Comparison of ENCODE assay signal across 1 cellular context in the genomic region with DNA sequence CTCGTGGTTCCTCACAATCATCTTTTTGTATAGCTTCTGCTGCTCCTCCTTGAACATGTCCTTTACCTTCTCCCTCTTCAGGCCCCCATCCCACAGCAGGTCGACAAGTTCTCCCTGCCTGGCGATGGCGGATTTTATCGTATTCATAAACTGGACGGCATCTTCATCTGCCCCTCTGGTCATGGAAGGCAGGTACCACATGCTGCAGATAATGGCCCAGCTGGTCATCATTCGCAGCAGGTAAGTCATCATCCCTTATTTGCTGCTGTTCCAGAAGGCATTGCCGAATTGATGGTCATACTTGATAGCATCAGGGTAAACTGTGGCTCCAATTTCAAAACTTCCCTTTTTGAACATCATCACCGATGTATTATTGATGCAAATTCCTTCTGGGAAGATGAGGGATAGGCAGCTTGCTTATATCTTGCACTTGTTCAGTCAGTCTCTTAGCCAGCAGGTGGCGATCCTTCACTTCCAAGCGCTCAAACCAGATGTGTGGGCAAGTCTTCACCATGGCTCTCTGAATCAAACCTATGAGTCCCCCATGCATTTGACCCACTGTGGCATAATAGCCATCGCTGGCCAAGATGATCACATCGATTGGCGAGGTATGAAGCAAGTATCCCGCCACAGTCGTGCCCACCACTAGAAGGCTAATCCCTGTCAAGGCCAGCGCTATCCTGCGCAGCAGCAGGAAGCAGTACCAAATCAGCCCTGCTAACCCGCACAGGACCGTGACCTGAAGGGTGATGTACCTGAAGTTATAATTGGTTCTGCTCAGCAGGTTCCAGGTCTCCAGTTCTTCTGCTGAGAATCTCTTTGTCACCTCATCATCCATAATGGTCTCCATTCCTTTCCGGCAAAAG.
TF ChIP-seq lines count a peak whose summit lies in the region.

No MANE protein-coding gene starts in this region.

TF ChIP-seq in GM23338, 12 proteins besides CTCF, POLR2A, EP300 and RAD21 (continued from another document):
- TF ChIP-seq, protein P1, sequence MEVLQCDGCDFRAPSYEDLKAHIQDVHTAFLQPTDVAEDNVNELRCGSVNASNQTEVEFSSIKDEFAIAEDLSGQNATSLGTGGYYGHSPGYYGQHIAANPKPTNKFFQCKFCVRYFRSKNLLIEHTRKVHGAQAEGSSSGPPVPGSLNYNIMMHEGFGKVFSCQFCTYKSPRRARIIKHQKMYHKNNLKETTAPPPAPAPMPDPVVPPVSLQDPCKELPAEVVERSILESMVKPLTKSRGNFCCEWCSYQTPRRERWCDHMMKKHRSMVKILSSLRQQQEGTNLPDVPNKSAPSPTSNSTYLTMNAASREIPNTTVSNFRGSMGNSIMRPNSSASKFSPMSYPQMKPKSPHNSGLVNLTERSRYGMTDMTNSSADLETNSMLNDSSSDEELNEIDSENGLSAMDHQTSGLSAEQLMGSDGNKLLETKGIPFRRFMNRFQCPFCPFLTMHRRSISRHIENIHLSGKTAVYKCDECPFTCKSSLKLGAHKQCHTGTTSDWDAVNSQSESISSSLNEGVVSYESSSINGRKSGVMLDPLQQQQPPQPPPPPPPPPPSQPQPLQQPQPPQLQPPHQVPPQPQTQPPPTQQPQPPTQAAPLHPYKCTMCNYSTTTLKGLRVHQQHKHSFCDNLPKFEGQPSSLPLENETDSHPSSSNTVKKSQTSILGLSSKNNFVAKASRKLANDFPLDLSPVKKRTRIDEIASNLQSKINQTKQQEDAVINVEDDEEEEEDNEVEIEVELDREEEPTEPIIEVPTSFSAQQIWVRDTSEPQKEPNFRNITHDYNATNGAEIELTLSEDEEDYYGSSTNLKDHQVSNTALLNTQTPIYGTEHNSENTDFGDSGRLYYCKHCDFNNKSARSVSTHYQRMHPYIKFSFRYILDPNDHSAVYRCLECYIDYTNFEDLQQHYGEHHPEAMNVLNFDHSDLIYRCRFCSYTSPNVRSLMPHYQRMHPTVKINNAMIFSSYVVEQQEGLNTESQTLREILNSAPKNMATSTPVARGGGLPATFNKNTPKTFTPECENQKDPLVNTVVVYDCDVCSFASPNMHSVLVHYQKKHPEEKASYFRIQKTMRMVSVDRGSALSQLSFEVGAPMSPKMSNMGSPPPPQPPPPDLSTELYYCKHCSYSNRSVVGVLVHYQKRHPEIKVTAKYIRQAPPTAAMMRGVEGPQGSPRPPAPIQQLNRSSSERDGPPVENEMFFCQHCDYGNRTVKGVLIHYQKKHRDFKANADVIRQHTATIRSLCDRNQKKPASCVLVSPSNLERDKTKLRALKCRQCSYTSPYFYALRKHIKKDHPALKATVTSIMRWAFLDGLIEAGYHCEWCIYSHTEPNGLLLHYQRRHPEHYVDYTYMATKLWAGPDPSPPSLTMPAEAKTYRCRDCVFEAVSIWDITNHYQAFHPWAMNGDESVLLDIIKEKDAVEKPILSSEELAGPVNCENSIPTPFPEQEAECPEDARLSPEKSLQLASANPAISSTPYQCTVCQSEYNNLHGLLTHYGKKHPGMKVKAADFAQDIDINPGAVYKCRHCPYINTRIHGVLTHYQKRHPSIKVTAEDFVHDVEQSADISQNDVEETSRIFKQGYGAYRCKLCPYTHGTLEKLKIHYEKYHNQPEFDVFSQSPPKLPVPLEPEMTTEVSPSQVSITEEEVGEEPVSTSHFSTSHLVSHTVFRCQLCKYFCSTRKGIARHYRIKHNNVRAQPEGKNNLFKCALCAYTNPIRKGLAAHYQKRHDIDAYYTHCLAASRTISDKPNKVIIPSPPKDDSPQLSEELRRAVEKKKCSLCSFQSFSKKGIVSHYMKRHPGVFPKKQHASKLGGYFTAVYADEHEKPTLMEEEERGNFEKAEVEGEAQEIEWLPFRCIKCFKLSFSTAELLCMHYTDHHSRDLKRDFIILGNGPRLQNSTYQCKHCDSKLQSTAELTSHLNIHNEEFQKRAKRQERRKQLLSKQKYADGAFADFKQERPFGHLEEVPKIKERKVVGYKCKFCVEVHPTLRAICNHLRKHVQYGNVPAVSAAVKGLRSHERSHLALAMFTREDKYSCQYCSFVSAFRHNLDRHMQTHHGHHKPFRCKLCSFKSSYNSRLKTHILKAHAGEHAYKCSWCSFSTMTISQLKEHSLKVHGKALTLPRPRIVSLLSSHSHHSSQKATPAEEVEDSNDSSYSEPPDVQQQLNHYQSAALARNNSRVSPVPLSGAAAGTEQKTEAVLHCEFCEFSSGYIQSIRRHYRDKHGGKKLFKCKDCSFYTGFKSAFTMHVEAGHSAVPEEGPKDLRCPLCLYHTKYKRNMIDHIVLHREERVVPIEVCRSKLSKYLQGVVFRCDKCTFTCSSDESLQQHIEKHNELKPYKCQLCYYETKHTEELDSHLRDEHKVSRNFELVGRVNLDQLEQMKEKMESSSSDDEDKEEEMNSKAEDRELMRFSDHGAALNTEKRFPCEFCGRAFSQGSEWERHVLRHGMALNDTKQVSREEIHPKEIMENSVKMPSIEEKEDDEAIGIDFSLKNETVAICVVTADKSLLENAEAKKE (CRISPR knock-in tag; IDR thresholded peaks at IDR 0.05): no peak
- TF ChIP-seq EZH2 (IDR thresholded peaks at IDR 0.05; ENCODE audit: low read depth, unreplicated experiment) (no peak), EZH2phosphoT487 (IDR thresholded peaks at IDR 0.05; ENCODE audit: unreplicated experiment) (no peak), ZNF331 (CRISPR knock-in tag; IDR thresholded peaks at IDR 0.05; ENCODE audit: low read depth) (no peak)
- TF ChIP-seq, protein P2, sequence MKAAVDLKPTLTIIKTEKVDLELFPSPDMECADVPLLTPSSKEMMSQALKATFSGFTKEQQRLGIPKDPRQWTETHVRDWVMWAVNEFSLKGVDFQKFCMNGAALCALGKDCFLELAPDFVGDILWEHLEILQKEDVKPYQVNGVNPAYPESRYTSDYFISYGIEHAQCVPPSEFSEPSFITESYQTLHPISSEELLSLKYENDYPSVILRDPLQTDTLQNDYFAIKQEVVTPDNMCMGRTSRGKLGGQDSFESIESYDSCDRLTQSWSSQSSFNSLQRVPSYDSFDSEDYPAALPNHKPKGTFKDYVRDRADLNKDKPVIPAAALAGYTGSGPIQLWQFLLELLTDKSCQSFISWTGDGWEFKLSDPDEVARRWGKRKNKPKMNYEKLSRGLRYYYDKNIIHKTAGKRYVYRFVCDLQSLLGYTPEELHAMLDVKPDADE (IDR thresholded peaks at IDR 0.05): no peak
